ENCODE assay signal across 1 cellular context in genomic region chr1:109767596-109768334, GRCh38.
TF ChIP-seq lines count a peak whose summit lies in the region.

No MANE protein-coding gene starts in this region.

TF ChIP-seq in SK-N-SH, 30 proteins besides CTCF, POLR2A, EP300 and RAD21 (continued from another document):
- no peak for TF ChIP-seq REST (IDR thresholded peaks at IDR 0.05; ENCODE audit: low read depth, low read length)
- no peak for TF ChIP-seq YY1 (IDR thresholded peaks at IDR 0.05; ENCODE audit: low read depth)
- no peak for TF ChIP-seq FOXM1 (IDR thresholded peaks at IDR 0.05; ENCODE audit: low read depth)
- no peak for TF ChIP-seq RFX5 (IDR thresholded peaks at IDR 0.05; ENCODE audit: low read length)
